Comparison of ENCODE assay signal across 16 cellular contexts in the genomic region with DNA sequence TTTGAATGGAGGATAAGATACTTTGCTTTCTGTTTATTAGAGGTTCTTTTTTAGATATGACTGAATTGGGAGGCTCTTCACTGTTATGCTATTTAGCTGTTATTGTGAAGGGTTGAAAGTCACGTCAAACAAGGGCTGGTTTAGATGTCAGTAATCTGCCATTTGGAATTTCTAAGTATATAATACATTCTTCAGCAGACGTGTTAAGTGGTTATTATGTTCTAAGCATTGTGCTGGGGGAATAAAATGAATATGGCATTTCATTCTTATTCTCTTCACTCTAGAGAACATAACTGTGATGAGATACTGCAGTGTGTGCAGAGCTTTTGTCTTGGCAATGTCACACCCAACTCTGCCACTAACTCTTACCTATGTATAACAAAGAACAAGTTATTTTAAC. TPM values are rescaled to one million over a fixed set of nuclear protein-coding genes. Genes with fewer than 3 reads are reported as not detected.
DNase-seq lines count a peak whose midpoint lies in the region; ATAC-seq, FAIRE-seq and TF ChIP-seq lines count a peak whose summit lies in the region.
"Had no signal": no experiment of that assay in that cellular context is flagged by ENCODE, and none has a peak within 500 bp of the region (broad histone marks: within the 10 kb centered on the region; RNA-seq: fewer than 3 reads in every experiment).

No MANE protein-coding gene starts in this region.

- H3K27me3 Mint-ChIP-seq in activated CD4-positive, alpha-beta memory T cell treated with anti-CD3 and anti-CD28 coated beads for 36 hours, result no peaks in the 10 kb centered on the region
- H3K27me3 Mint-ChIP-seq in activated CD4-positive, alpha-beta memory T cell treated with anti-CD3 and anti-CD28 coated beads, Interleukin-2, amount 10 ng/mL, durations not matched to agents 7 days and 5 days, result no peaks in the 10 kb centered on the region
- H3K27me3 Mint-ChIP-seq in CD4-positive, alpha-beta memory T cell, result no peaks in the 10 kb centered on the region
- H3K27me3 Mint-ChIP-seq in immature natural killer cell (ENCODE audit: low read depth in 3 of 3), result peaks cover 2% of the 10 kb centered on the region in 3 donors

- H3K4me1 Mint-ChIP-seq in activated CD4-positive, alpha-beta memory T cell treated with anti-CD3 and anti-CD28 coated beads for 36 hours (ENCODE audit: low read depth), result peaks cover 52% of the 10 kb centered on the region
- peaks cover 40% of the 10 kb centered on the region for H3K4me1 Mint-ChIP-seq in activated CD4-positive, alpha-beta memory T cell treated with anti-CD3 and anti-CD28 coated beads, Interleukin-2, amount 10 ng/mL, durations not matched to agents 7 days and 5 days
- peaks cover 38 to 60% (median 45%) of the 10 kb centered on the region in 4 donors for H3K4me1 Mint-ChIP-seq in CD4-positive, alpha-beta memory T cell
- peaks cover 50 to 56% of the 10 kb centered on the region in 2 donors for H3K4me1 Mint-ChIP-seq in immature natural killer cell

- H3K9me3 Mint-ChIP-seq in activated CD4-positive, alpha-beta memory T cell treated with anti-CD3 and anti-CD28 coated beads for 36 hours, result peaks cover 34% of the 10 kb centered on the region
- H3K9me3 Mint-ChIP-seq in activated CD4-positive, alpha-beta memory T cell treated with anti-CD3 and anti-CD28 coated beads, Interleukin-2, amount 10 ng/mL, durations not matched to agents 7 days and 5 days, result peaks cover 28% of the 10 kb centered on the region
- peaks cover 0 to 43% (median 40%) of the 10 kb centered on the region in 8 donors for H3K9me3 Mint-ChIP-seq in CD4-positive, alpha-beta memory T cell
- peaks cover 0 to 5% (median 3%) of the 10 kb centered on the region in 6 donors for H3K9me3 Mint-ChIP-seq in immature natural killer cell

- POLR2A ChIA-PET in activated CD4-positive, alpha-beta memory T cell treated with anti-CD3 and anti-CD28 coated beads for 36 hours (lab: Charles Lee), result no interaction called here
- POLR2A ChIA-PET in activated CD4-positive, alpha-beta memory T cell treated with anti-CD3 and anti-CD28 coated beads, Interleukin-2, amount 10 ng/mL, durations not matched to agents 7 days and 5 days (lab: Charles Lee), result no interaction called here
- POLR2A ChIA-PET in CD4-positive, alpha-beta memory T cell (lab: Charles Lee; ENCODE audit: partially characterized antibody), result interaction anchor here (0.5 to 9.2 kb wide), 5 partner anchors 21 to 283 kb away, joined by 3 to 99 read pairs (median 3); partner anchors contain the start of gene S1PR1

- no peak overlapping the region for H3K9ac ChIP-seq in SK-N-MC (ENCODE audit: insufficient read length)

- intact Hi-C loops in activated CD4-positive, alpha-beta memory T cell treated with anti-CD3 and anti-CD28 coated beads for 36 hours (cut with micrococcal nuclease), result loop anchor here (1.0 to 2.0 kb wide), 4 partner anchors 27 to 337 kb away; partner anchors contain the start of gene SLC30A7
- intact Hi-C loops in CD4-positive, alpha-beta memory T cell (cut with micrococcal nuclease), result no loop called here
- intact Hi-C loops in sciatic nerve (cut with DNase I), result no loop called here

- no peak overlapping the region for H3K4me3 Mint-ChIP-seq in activated CD4-positive, alpha-beta memory T cell treated with anti-CD3 and anti-CD28 coated beads for 36 hours
- H3K4me3 Mint-ChIP-seq in activated CD4-positive, alpha-beta memory T cell treated with anti-CD3 and anti-CD28 coated beads, Interleukin-2, amount 10 ng/mL, durations not matched to agents 7 days and 5 days, result no peak overlapping the region
- peak overlapping the region in 2 of 8 donors; percentile 1 to 5 for H3K4me3 Mint-ChIP-seq in CD4-positive, alpha-beta memory T cell
- no peak overlapping the region for H3K4me3 Mint-ChIP-seq in immature natural killer cell

- H3K27ac Mint-ChIP-seq in activated CD4-positive, alpha-beta memory T cell treated with anti-CD3 and anti-CD28 coated beads for 36 hours, result peak overlapping the region; percentile 73
- no peak overlapping the region for H3K27ac Mint-ChIP-seq in activated CD4-positive, alpha-beta memory T cell treated with anti-CD3 and anti-CD28 coated beads, Interleukin-2, amount 10 ng/mL, durations not matched to agents 7 days and 5 days
- peak overlapping the region in 4 of 7 donors; percentile 10 to 52 (median 30) for H3K27ac Mint-ChIP-seq in CD4-positive, alpha-beta memory T cell
- peak overlapping the region; percentile 62 to 95 (median 90) for H3K27ac Mint-ChIP-seq in immature natural killer cell

- FAIRE-seq in GM12891 (lab: Jason Lieb, UNC), result no peak
- FAIRE-seq: A204.1, GM12878 had no signal

- no peak overlapping the region for H3K4me3 ChIP-seq in CD4-positive, alpha-beta memory T cell (ENCODE audit: low read length in 2 of 2)
- H3K4me3 ChIP-seq in SK-N-MC, result no peak overlapping the region
- H3K4me3 ChIP-seq: GM12878 had no signal

- no peaks in the 10 kb centered on the region for H3K27me3 ChIP-seq in CD4-positive, alpha-beta memory T cell (ENCODE audit: insufficient read depth, low read length)

- ATAC-seq in sciatic nerve, result no peak
- ATAC-seq: GM12878 had no signal

- CTCF ChIA-PET in activated CD4-positive, alpha-beta memory T cell treated with anti-CD3 and anti-CD28 coated beads for 36 hours (lab: Charles Lee), result interaction anchor here (1.0 kb wide), 1 partner anchor 14 kb away, joined by 3 read pairs; no protein-coding TSS in a partner anchor
- CTCF ChIA-PET in activated CD4-positive, alpha-beta memory T cell treated with anti-CD3 and anti-CD28 coated beads, Interleukin-2, amount 10 ng/mL, durations not matched to agents 7 days and 5 days (lab: Charles Lee), result interaction anchor here (1.2 kb wide), 1 partner anchor 336 kb away, joined by 4 read pairs; no protein-coding TSS in a partner anchor
- CTCF ChIA-PET in CD4-positive, alpha-beta memory T cell (lab: Charles Lee; ENCODE audit: partially characterized antibody), result interaction anchor here (1.0 kb wide), 2 partner anchors 285 to 335 kb away, joined by 3 to 4 read pairs; no protein-coding TSS in a partner anchor

- H3K27ac ChIP-seq in CD4-positive, alpha-beta memory T cell (ENCODE audit: low read depth, low read length), result no peak overlapping the region
- H3K27ac ChIP-seq in SK-N-MC (peak overlapping the region; percentile 99), caudate nucleus (ENCODE audit: low read depth, low read length) (no peak overlapping the region)
- H3K27ac ChIP-seq: RWPE1 had no signal

- H3K4me1 ChIP-seq in CD4-positive, alpha-beta memory T cell (ENCODE audit: insufficient read depth, low read length), result peaks cover 35% of the 10 kb centered on the region

- peaks cover 8% of the 10 kb centered on the region for H3K36me3 ChIP-seq in CD4-positive, alpha-beta memory T cell (ENCODE audit: insufficient read depth, low read length)
- H3K36me3 ChIP-seq in SK-N-MC (ENCODE audit: insufficient read depth, low read length), result peaks cover 11% of the 10 kb centered on the region

- TF ChIP-seq POLR2A in GM12891 (IDR thresholded peaks at IDR 0.05; ENCODE audit: low read depth, low read length), result no peak

- peaks cover 61% of the 10 kb centered on the region for H3K36me3 Mint-ChIP-seq in activated CD4-positive, alpha-beta memory T cell treated with anti-CD3 and anti-CD28 coated beads for 36 hours
- peaks cover 64% of the 10 kb centered on the region for H3K36me3 Mint-ChIP-seq in activated CD4-positive, alpha-beta memory T cell treated with anti-CD3 and anti-CD28 coated beads, Interleukin-2, amount 10 ng/mL, durations not matched to agents 7 days and 5 days (ENCODE audit: low read depth)
- peaks cover 52 to 62% of the 10 kb centered on the region in 2 donors for H3K36me3 Mint-ChIP-seq in CD4-positive, alpha-beta memory T cell
- H3K36me3 Mint-ChIP-seq in immature natural killer cell, result peaks cover 18 to 27% (median 21%) of the 10 kb centered on the region in 3 donors

- H3K9me3 ChIP-seq in CD4-positive, alpha-beta memory T cell (ENCODE audit: control insufficient read depth in 1 of 2, low read length in 2 of 2), result peaks cover 0 to 4% of the 10 kb centered on the region in 2 donors
- H3K9me3 ChIP-seq in SK-N-MC (ENCODE audit: low read depth, low read length), result no peaks in the 10 kb centered on the region

- no peak for DNase-seq in activated CD4-positive, alpha-beta memory T cell treated with anti-CD3 and anti-CD28 coated beads for 36 hours
- DNase-seq in activated CD4-positive, alpha-beta memory T cell treated with anti-CD3 and anti-CD28 coated beads, Interleukin-2, amount 10 ng/mL, durations not matched to agents 7 days and 5 days, result no peak
- no peak for DNase-seq in CD4-positive, alpha-beta memory T cell
- DNase-seq in SK-N-MC (ENCODE audit: low read depth, low spot score), result no peak
- no peak for DNase-seq in immature natural killer cell
- DNase-seq in sciatic nerve (ENCODE audit: low spot score), result no peak
- no peak for DNase-seq in GM12891 (ENCODE audit: insufficient read length, low spot score)
- no peak for DNase-seq in caudate nucleus (lab: John Stamatoyannopoulos, UW)
- DNase-seq: C1 segment of cervical spinal cord; NCI-H1436 treated with DMSO at 0.1 percent for 48 hours; NCI-H2081; NCI-H69; NK-92 treated with Interleukin-12 subunit alpha and Interleukin-12 subunit beta, amount 100 ng/mL, for 24 hours had no signal

TF ChIP-seq in GM12891, 5 proteins besides CTCF, POLR2A, EP300 and RAD21:
- TF ChIP-seq PAX5 (IDR thresholded peaks at IDR 0.05; ENCODE audit: insufficient read depth, low read length, severe bottlenecking), result no peak
- no peak for TF ChIP-seq SPI1 (IDR thresholded peaks at IDR 0.05; ENCODE audit: low read depth, low read length)
- TF ChIP-seq POU2F2 (IDR thresholded peaks at IDR 0.05; ENCODE audit: low read depth, low read length), result no peak
- TF ChIP-seq TAF1 (IDR thresholded peaks at IDR 0.05; ENCODE audit: low read depth, low read length), result no peak
- no peak for TF ChIP-seq POLR2AphosphoS5 (IDR thresholded peaks at IDR 0.05; ENCODE audit: low read depth, low read length)
TF ChIP-seq in GM12891: peak in this region for 0.

RNA-seq across cellular contexts. Expression of gene SLC30A7, which starts 58.0 kb away (rescaled TPM):
- 10 to 100 TPM; 40.0 to 43.4 TPM for total RNA-seq in activated CD4-positive, alpha-beta memory T cell treated with anti-CD3 and anti-CD28 coated beads for 36 hours
- total RNA-seq in activated CD4-positive, alpha-beta memory T cell treated with anti-CD3 and anti-CD28 coated beads, Interleukin-2, amount 10 ng/mL, durations not matched to agents 7 days and 5 days, result 10 to 100 TPM; 38.9 to 42.7 TPM
- 10 to 100 TPM; 54.9 TPM for total RNA-seq in CD4-positive, alpha-beta memory T cell
- 10 to 100 TPM; 11.3 to 14.5 TPM for polyA plus RNA-seq in CD4-positive, alpha-beta memory T cell
- polyA plus RNA-seq in immature natural killer cell, result 10 to 100 TPM; 12.3 to 18.2 (median 14.6) TPM
- total RNA-seq in sciatic nerve, result 25.9 TPM
- 3.0 TPM for polyA plus RNA-seq in GM12891 (2012; ENCODE audit: low read depth, missing spikeins)

RNA-seq across cellular contexts. Expression of gene EXTL2, which starts 59.3 kb away (rescaled TPM):
- 1 to 10 TPM; 3.0 to 3.9 TPM for total RNA-seq in activated CD4-positive, alpha-beta memory T cell treated with anti-CD3 and anti-CD28 coated beads for 36 hours
- 1 to 10 TPM; 1.4 to 2.4 TPM for total RNA-seq in activated CD4-positive, alpha-beta memory T cell treated with anti-CD3 and anti-CD28 coated beads, Interleukin-2, amount 10 ng/mL, durations not matched to agents 7 days and 5 days
- total RNA-seq in CD4-positive, alpha-beta memory T cell, result 1 to 10 TPM; 2.5 to 4.2 TPM
- polyA plus RNA-seq in CD4-positive, alpha-beta memory T cell, result 1 to 10 TPM; 1.5 to 2.6 TPM
- polyA plus RNA-seq in immature natural killer cell, result 1 to 10 TPM; 5.2 to 9.9 (median 8.4) TPM
- 16.7 TPM for total RNA-seq in sciatic nerve
- polyA plus RNA-seq in GM12891 (2012; ENCODE audit: low read depth, missing spikeins), result 8.4 TPM
